In the genomic region with DNA sequence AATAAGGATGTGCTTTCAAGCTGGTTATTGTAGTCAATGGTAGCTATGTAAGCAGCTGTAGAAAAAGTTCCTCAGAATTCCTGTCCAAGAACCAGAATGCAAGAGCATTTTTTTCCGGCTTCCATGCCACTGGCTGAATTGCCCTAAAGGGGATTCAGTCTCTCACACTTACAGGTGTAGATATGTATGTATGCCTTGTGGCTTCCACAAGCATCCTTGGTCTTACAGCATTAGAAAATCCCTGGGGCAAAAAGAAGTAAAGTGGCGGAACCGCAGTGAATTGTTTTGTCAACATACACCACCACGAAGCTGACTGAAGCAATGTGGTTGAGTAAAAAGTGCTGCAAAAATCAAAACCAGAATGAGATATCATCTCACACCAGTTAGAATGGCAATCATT, we compare ENCODE assay signal across 23 cellular contexts.
"Had no signal": no experiment of that assay in that cellular context is flagged by ENCODE, and none has a peak within 500 bp of the region (broad histone marks: within the 10 kb centered on the region; RNA-seq: fewer than 3 reads in every experiment).

No MANE protein-coding gene starts in this region.

- DNase-seq: dermis blood vessel endothelial cell; effector memory CD8-positive, alpha-beta T cell; foreskin fibroblast; gastrocnemius medialis; head of caudate nucleus; kidney; mesenchymal stem cell; midbrain; naive thymus-derived CD4-positive, alpha-beta T cell; stimulated activated CD4-positive, alpha-beta T cell treated with anti-CD3 and anti-CD28 coated beads, Interleukin-12 subunit alpha, Interleukin-12 subunit beta, amount 100 ng/mL, for 4 hours; stimulated activated CD4-positive, alpha-beta T cell treated with anti-CD3 and anti-CD28 coated beads, Interleukin-1b, Interleukin-23, amount 100 ng/mL, for 48 hours; stimulated activated CD4-positive, alpha-beta T cell treated with anti-CD3 and anti-CD28 coated beads, Interleukin-4, amount 100 ng/mL, for 1 hour; stimulated activated CD8-positive, alpha-beta memory T cell treated with anti-CD3 and anti-CD28 coated beads, Interleukin-4, amount 100 ng/mL, for 48 hours; stimulated activated naive CD4-positive, alpha-beta T cell; stomach; thyroid gland had no signal

- H3K4me3 ChIP-seq: coronary artery, gastrocnemius medialis, hepatocyte, neural progenitor cell, right atrium auricular region, smooth muscle cell, stomach, thyroid gland had no signal

- ATAC-seq: effector memory CD8-positive, alpha-beta T cell; gastrocnemius medialis; left lobe of liver; naive thymus-derived CD4-positive, alpha-beta T cell; sciatic nerve had no signal
